25 cellular contexts compared by ENCODE assay signal in the genomic region with DNA sequence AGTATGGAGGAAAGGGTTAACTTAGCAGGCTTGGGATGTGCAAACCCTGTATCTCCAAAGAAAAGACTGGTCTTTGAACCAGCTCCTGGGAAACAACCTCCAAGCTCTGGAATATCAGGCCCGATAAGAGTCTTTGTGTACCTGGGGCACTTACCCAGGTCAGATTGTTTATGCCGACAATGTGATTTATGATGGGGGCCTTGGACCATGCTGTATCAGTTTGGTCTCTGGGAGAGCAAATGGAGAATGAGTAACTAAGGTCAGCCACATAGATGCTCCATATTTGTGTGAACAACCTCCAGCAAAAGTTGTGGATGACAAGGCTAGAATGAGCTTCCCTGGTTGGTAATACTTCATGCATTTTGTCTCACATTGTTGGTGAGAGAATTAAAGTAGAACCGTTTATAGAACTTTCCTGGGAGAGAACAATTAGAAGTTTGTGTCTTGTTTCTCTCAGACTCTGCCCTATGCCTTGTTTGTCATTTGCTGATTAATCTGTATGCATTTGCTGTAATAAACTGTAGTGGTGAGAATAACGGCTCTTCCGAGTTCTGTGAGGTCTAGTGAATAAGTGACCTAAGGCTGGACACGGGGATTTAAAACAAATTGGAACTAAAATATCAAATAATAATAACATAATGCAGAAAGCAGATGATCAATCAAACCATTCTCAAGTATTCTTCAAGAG.
"Had no signal": no experiment of that assay in that cellular context is flagged by ENCODE, and none has a peak within 500 bp of the region (broad histone marks: within the 10 kb centered on the region; RNA-seq: fewer than 3 reads in every experiment).

No MANE protein-coding gene starts in this region.

- H3K9me3 Mint-ChIP-seq: activated naive CD8-positive, alpha-beta T cell treated with anti-CD3 and anti-CD28 coated beads, Interleukin-2, amount 10 ng/mL, durations not matched to agents 7 days and 5 days; T-helper 1 cell treated with Interleukin-12 subunit alpha and Interleukin-12 subunit beta and Interleukin-4 antibody, amounts not matched to agents 30 μg/mL and 1 μg/mL, for 36 hours had no signal

- H3K36me3 Mint-ChIP-seq: activated naive CD8-positive, alpha-beta T cell treated with anti-CD3 and anti-CD28 coated beads, Interleukin-2, amount 10 ng/mL, durations not matched to agents 7 days and 5 days had no signal

- H3K27ac ChIP-seq: adrenal gland, Peyer's patch, RWPE1, SJSA1 had no signal

- H3K4me1 Mint-ChIP-seq: activated naive CD8-positive, alpha-beta T cell treated with anti-CD3 and anti-CD28 coated beads, Interleukin-2, amount 10 ng/mL, durations not matched to agents 7 days and 5 days had no signal

- H3K36me3 ChIP-seq: adrenal gland, Peyer's patch, SJSA1 had no signal

- H3K4me1 ChIP-seq: adrenal gland, Peyer's patch, SJSA1 had no signal

- H3K27me3 Mint-ChIP-seq: activated naive CD8-positive, alpha-beta T cell treated with anti-CD3 and anti-CD28 coated beads, Interleukin-2, amount 10 ng/mL, durations not matched to agents 7 days and 5 days had no signal

- ATAC-seq: activated CD8-positive, alpha-beta T cell treated with anti-CD3 and anti-CD28 coated beads, Interleukin-2, amount 10 ng/mL, durations not matched to agents 7 days and 5 days; SK-N-SH treated with all-trans-retinoic acid at 6 μM for 48 hours had no signal

- H3K27me3 ChIP-seq: adrenal gland, Peyer's patch, SJSA1 had no signal

- H3K4me3 ChIP-seq: adrenal gland, Peyer's patch, SJSA1 had no signal

- DNase-seq: activated CD4-positive, alpha-beta T cell treated with anti-CD3 and anti-CD28 coated beads for 48 hours; activated CD4-positive, alpha-beta T cell treated with anti-CD3 and anti-CD28 coated beads, Interleukin-2, amount 50 U/mL, for 4 hours; activated CD4-positive, CD25-positive, alpha-beta regulatory T cell treated with anti-CD3 and anti-CD28 coated beads, Interleukin-2, amount 50 U/mL, for 72 hours; activated CD8-positive, alpha-beta memory T cell treated with anti-CD3 and anti-CD28 coated beads, Interleukin-2, amount 50 U/mL, for 48 hours; activated CD8-positive, alpha-beta T cell treated with anti-CD3 and anti-CD28 coated beads, Interleukin-2, amount 10 ng/mL, durations not matched to agents 7 days and 5 days; activated naive CD4-positive, alpha-beta T cell treated with anti-CD3 and anti-CD28 coated beads, Interleukin-2, amount 50 U/mL, for 16 hours; activated naive CD8-positive, alpha-beta T cell treated with anti-CD3 and anti-CD28 coated beads, Interleukin-2, amount 10 ng/mL, durations not matched to agents 7 days and 5 days; activated T-cell treated with anti-CD3 and anti-CD28 coated beads, Interleukin-2, amount 50 U/mL, for 1 hour; adrenal gland; anterior cingulate cortex; MM.1S; NCI-H1105 treated with DMSO at 0.1 percent for 48 hours; NCI-H1436 treated with DMSO at 0.1 percent for 48 hours; NCI-H187; NCI-H2081; NCI-H510A treated with DMSO at 0.1 percent for 48 hours; NCI-H69; NK-92 treated with Interleukin-12 subunit alpha and Interleukin-12 subunit beta, amount 100 ng/mL, for 24 hours; Peyer's patch; Right ventricle myocardium superior; SW 1271 had no signal

- H3K27ac Mint-ChIP-seq: activated CD8-positive, alpha-beta T cell treated with anti-CD3 and anti-CD28 coated beads, Interleukin-2, amount 10 ng/mL, durations not matched to agents 7 days and 5 days; activated naive CD8-positive, alpha-beta T cell treated with anti-CD3 and anti-CD28 coated beads, Interleukin-2, amount 10 ng/mL, durations not matched to agents 7 days and 5 days; T-helper 1 cell treated with Interleukin-12 subunit alpha and Interleukin-12 subunit beta and Interleukin-4 antibody, amounts not matched to agents 30 μg/mL and 1 μg/mL, for 36 hours had no signal

- H3K9me3 ChIP-seq: adrenal gland, Peyer's patch, SJSA1 had no signal

- H3K4me3 Mint-ChIP-seq: activated CD8-positive, alpha-beta T cell treated with anti-CD3 and anti-CD28 coated beads, Interleukin-2, amount 10 ng/mL, durations not matched to agents 7 days and 5 days; activated naive CD8-positive, alpha-beta T cell treated with anti-CD3 and anti-CD28 coated beads, Interleukin-2, amount 10 ng/mL, durations not matched to agents 7 days and 5 days; T-helper 1 cell treated with Interleukin-12 subunit alpha and Interleukin-12 subunit beta and Interleukin-4 antibody, amounts not matched to agents 30 μg/mL and 1 μg/mL, for 36 hours had no signal
